Comparison of ENCODE assay signal across 30 cellular contexts in genomic region chr1:6308449-6308848, GRCh38.
"Had no signal": no experiment of that assay in that cellular context is flagged by ENCODE, and none has a peak within 500 bp of the region (broad histone marks: within the 10 kb centered on the region; RNA-seq: fewer than 3 reads in every experiment).

No MANE protein-coding gene starts in this region.

- H3K27ac Mint-ChIP-seq: natural killer cell treated with Interleukin-12 subunit alpha and Interleukin-12 subunit beta and Interleukin-15 and Interleukin-18, amount 100 ng/mL, for 72 hours; nephron progenitor cell; neural progenitor cell; progenitor cell of endocrine pancreas; stimulated activated memory B cell treated with anti-CD40 and anti-IgM and Interleukin-4, amounts not matched to agents 10 μg/mL and 1 μg/mL and 100 μg/mL, for 72 hours; stimulated activated naive CD8-positive, alpha-beta T cell treated with anti-CD3 and anti-CD28 coated beads, Interleukin-15, amount 100 ng/mL, for 72 hours; type B pancreatic cell had no signal

- H3K9me3 Mint-ChIP-seq: naive thymus-derived CD8-positive, alpha-beta T cell; natural killer cell treated with Interleukin-12 subunit alpha and Interleukin-12 subunit beta and Interleukin-15 and Interleukin-18, amount 100 ng/mL, for 72 hours; type B pancreatic cell had no signal

- H3K4me1 Mint-ChIP-seq: naive thymus-derived CD8-positive, alpha-beta T cell; stimulated activated memory B cell treated with anti-CD40 and anti-IgM and Interleukin-4, amounts not matched to agents 10 μg/mL and 1 μg/mL and 100 μg/mL, for 72 hours; stimulated activated naive CD8-positive, alpha-beta T cell treated with anti-CD3 and anti-CD28 coated beads, Interleukin-15, amount 100 ng/mL, for 72 hours had no signal

- H3K4me1 ChIP-seq: neural progenitor cell, parathyroid adenoma, psoas muscle, right lobe of liver, sigmoid colon, tibial artery, transverse colon, upper lobe of right lung, uterus had no signal

- H3K27me3 ChIP-seq: neural progenitor cell, ovary, right lobe of liver, sigmoid colon, suprapubic skin, testis, tibial artery, transverse colon, upper lobe of right lung, uterus had no signal

- H3K9me3 ChIP-seq: ovary, psoas muscle, right lobe of liver, sigmoid colon, suprapubic skin, testis, tibial artery, transverse colon, upper lobe of right lung, uterus had no signal

- DNase-seq: naive thymus-derived CD8-positive, alpha-beta T cell; nephron progenitor cell; occipital lobe; ovary; posterior cingulate gyrus; psoas muscle; right lobe of liver; sigmoid colon; small intestine; stimulated activated CD4-positive, alpha-beta T cell treated with anti-CD3 and anti-CD28 coated beads, Interleukin-15, amount 100 ng/mL, for 24 hours; stimulated activated CD4-positive, alpha-beta T cell treated with anti-CD3 and anti-CD28 coated beads, Interleukin-2, amount 100 ng/mL, for 24 hours; stimulated activated CD4-positive, alpha-beta T cell treated with anti-CD3 and anti-CD28 coated beads, Interleukin-2, amount 100 ng/mL, for 48 hours; stimulated activated CD4-positive, alpha-beta T cell treated with anti-CD3 and anti-CD28 coated beads, Interleukin-4, amount 100 ng/mL, for 4 hours; stimulated activated CD8-positive, alpha-beta memory T cell treated with anti-CD3 and anti-CD28 coated beads, Interleukin-4, amount 100 ng/mL, for 48 hours; stimulated activated naive CD4-positive, alpha-beta T cell; stimulated activated naive CD8-positive, alpha-beta T cell treated with anti-CD3 and anti-CD28 coated beads, Interleukin-15, amount 100 ng/mL, for 72 hours; stimulated activated naive CD8-positive, alpha-beta T cell treated with anti-CD3 and anti-CD28 coated beads, Interleukin-15, Interleukin-2, amounts not matched to agents 100 U/mL and 50 U/mL, for 24 hours; substantia nigra; testis; tibial artery; transverse colon; upper lobe of right lung; uterus had no signal

- H3K27me3 Mint-ChIP-seq: naive thymus-derived CD8-positive, alpha-beta T cell; natural killer cell treated with Interleukin-12 subunit alpha and Interleukin-12 subunit beta and Interleukin-15 and Interleukin-18, amount 100 ng/mL, for 72 hours; progenitor cell of endocrine pancreas; stimulated activated memory B cell treated with anti-CD40 and anti-IgM and Interleukin-4, amounts not matched to agents 10 μg/mL and 1 μg/mL and 100 μg/mL, for 72 hours; stimulated activated naive CD8-positive, alpha-beta T cell treated with anti-CD3 and anti-CD28 coated beads, Interleukin-15, amount 100 ng/mL, for 72 hours; type B pancreatic cell had no signal

- H3K4me2 ChIP-seq: neural progenitor cell had no signal

- H3K27ac ChIP-seq: neural progenitor cell, ovary, parathyroid adenoma, psoas muscle, right lobe of liver, sigmoid colon, suprapubic skin, testis, tibial artery, transverse colon, upper lobe of right lung, uterus had no signal

- H3K9ac ChIP-seq: neural progenitor cell, parathyroid adenoma had no signal

- H3K36me3 ChIP-seq: neural progenitor cell, ovary, right lobe of liver, sigmoid colon, suprapubic skin, tibial artery, transverse colon, upper lobe of right lung, uterus had no signal

- H3K4me3 ChIP-seq: neural progenitor cell, ovary, psoas muscle, right lobe of liver, sigmoid colon, suprapubic skin, testis, tibial artery, transverse colon, upper lobe of right lung, uterus had no signal

- H2AFZ ChIP-seq: neural progenitor cell, parathyroid adenoma had no signal

- H3K79me2 ChIP-seq: parathyroid adenoma had no signal

- H3K4me3 Mint-ChIP-seq: naive thymus-derived CD8-positive, alpha-beta T cell; natural killer cell treated with Interleukin-12 subunit alpha and Interleukin-12 subunit beta and Interleukin-15 and Interleukin-18, amount 100 ng/mL, for 72 hours; nephron progenitor cell; neural progenitor cell; stimulated activated memory B cell treated with anti-CD40 and anti-IgM and Interleukin-4, amounts not matched to agents 10 μg/mL and 1 μg/mL and 100 μg/mL, for 72 hours; stimulated activated naive CD8-positive, alpha-beta T cell treated with anti-CD3 and anti-CD28 coated beads, Interleukin-15, amount 100 ng/mL, for 72 hours; type B pancreatic cell had no signal
